In genomic region chr3:186207515-186207914, GRCh38 we compare ENCODE assay signal across 17 cellular contexts.
"Had no signal": no experiment of that assay in that cellular context is flagged by ENCODE, and none has a peak within 500 bp of the region (broad histone marks: within the 10 kb centered on the region; RNA-seq: fewer than 3 reads in every experiment).

No MANE protein-coding gene starts in this region.

- H3K36me3 Mint-ChIP-seq: mesothelial cell of epicardium, type B pancreatic cell had no signal

- DNase-seq: activated CD4-positive, alpha-beta T cell treated with anti-CD3 and anti-CD28 coated beads, Interleukin-2, amount 10 ng/mL, durations not matched to agents 24 days and 14 days; activated CD4-positive, CD25-positive, alpha-beta regulatory T cell; activated naive CD4-positive, alpha-beta T cell treated with Interleukin-2 at 50 U/mL for 16 hours; cerebellar nuclear complex; effector CD8-positive, alpha-beta T cell; esophagus squamous epithelium; left cardiac atrium; nephron progenitor cell; occipital lobe; retina; stomach; T-helper 1 cell; T-helper 9 cell had no signal

- H3K27ac ChIP-seq: ascending aorta, esophagus squamous epithelium, stomach had no signal

- ATAC-seq: left cardiac atrium had no signal

- H3K9me3 ChIP-seq: ascending aorta, esophagus squamous epithelium, stomach had no signal

- H3K9me3 Mint-ChIP-seq: activated CD4-positive, alpha-beta T cell treated with anti-CD3 and anti-CD28 coated beads, Interleukin-2, amount 10 ng/mL, durations not matched to agents 24 days and 14 days; activated T-helper 2 cell treated with anti-CD3 and anti-CD28 coated beads, Interferon-gamma antibody, Interleukin-2, Interleukin-4, amounts not matched to agents 10 μg/mL and 5 μg/mL and 100 μg/mL, durations not matched to agents 14 hours and 24 hours and 36 hours; mesothelial cell of epicardium; nephron progenitor cell; type B pancreatic cell had no signal

- H3K27ac Mint-ChIP-seq: activated CD4-positive, alpha-beta T cell treated with anti-CD3 and anti-CD28 coated beads, Interleukin-2, amount 10 ng/mL, durations not matched to agents 24 days and 14 days; activated T-helper 2 cell treated with anti-CD3 and anti-CD28 coated beads, Interferon-gamma antibody, Interleukin-2, Interleukin-4, amounts not matched to agents 10 μg/mL and 5 μg/mL and 100 μg/mL, durations not matched to agents 14 hours and 24 hours and 36 hours; mesothelial cell of epicardium; type B pancreatic cell had no signal

- H3K27me3 ChIP-seq: ascending aorta, esophagus squamous epithelium, stomach had no signal

- H3K4me3 ChIP-seq: ascending aorta, esophagus squamous epithelium, stomach had no signal

- H3K4me3 Mint-ChIP-seq: activated CD4-positive, alpha-beta T cell treated with anti-CD3 and anti-CD28 coated beads, Interleukin-2, amount 10 ng/mL, durations not matched to agents 24 days and 14 days; mesothelial cell of epicardium; nephron progenitor cell; type B pancreatic cell had no signal

- H3K36me3 ChIP-seq: ascending aorta, esophagus squamous epithelium had no signal
